Comparison of ENCODE assay signal across 1 cellular context in genomic region chr20:43506238-43506637, GRCh38.
TF ChIP-seq lines count a peak whose summit lies in the region.

No MANE protein-coding gene starts in this region.

TF ChIP-seq in HepG2, 621 proteins besides CTCF, POLR2A, EP300 and RAD21:
- TF ChIP-seq ZNF563 (CRISPR knock-in tag; IDR thresholded peaks at IDR 0.05): no peak
- no peak for TF ChIP-seq ZNF556 (CRISPR knock-in tag; IDR thresholded peaks at IDR 0.05; ENCODE audit: borderline replicate concordance)
- peak; percentile 32; the same call in 1 of the 2 replicates for TF ChIP-seq RFX3 (CRISPR knock-in tag; IDR thresholded peaks at IDR 0.05)
- TF ChIP-seq, protein P1, sequence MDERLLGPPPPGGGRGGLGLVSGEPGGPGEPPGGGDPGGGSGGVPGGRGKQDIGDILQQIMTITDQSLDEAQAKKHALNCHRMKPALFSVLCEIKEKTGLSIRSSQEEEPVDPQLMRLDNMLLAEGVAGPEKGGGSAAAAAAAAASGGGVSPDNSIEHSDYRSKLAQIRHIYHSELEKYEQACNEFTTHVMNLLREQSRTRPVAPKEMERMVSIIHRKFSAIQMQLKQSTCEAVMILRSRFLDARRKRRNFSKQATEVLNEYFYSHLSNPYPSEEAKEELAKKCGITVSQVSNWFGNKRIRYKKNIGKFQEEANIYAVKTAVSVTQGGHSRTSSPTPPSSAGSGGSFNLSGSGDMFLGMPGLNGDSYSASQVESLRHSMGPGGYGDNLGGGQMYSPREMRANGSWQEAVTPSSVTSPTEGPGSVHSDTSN (CRISPR knock-in tag; IDR thresholded peaks at IDR 0.05): no peak
- TF ChIP-seq ZNF496 (CRISPR knock-in tag; IDR thresholded peaks at IDR 0.05; ENCODE audit: insufficient replicate concordance): no peak
- TF ChIP-seq CBX1 (IDR thresholded peaks at IDR 0.05; ENCODE audit: low read depth): no peak
- no peak for TF ChIP-seq ARID2 (CRISPR knock-in tag; IDR thresholded peaks at IDR 0.05; ENCODE audit: borderline replicate concordance)
- no peak for TF ChIP-seq CEBPB (IDR thresholded peaks at IDR 0.05; ENCODE audit: borderline replicate concordance, low read depth, low read length)
- TF ChIP-seq ZNF646 (CRISPR knock-in tag; IDR thresholded peaks at IDR 0.05): no peak
- TF ChIP-seq POLR2G (IDR thresholded peaks at IDR 0.05; ENCODE audit: low read depth, low read length): no peak
- TF ChIP-seq GATAD2A (CRISPR knock-in tag; IDR thresholded peaks at IDR 0.05): no peak
- peak; percentile 52 for TF ChIP-seq RFX1 (IDR thresholded peaks at IDR 0.05)
